29 cellular contexts compared by ENCODE assay signal in the genomic region with DNA sequence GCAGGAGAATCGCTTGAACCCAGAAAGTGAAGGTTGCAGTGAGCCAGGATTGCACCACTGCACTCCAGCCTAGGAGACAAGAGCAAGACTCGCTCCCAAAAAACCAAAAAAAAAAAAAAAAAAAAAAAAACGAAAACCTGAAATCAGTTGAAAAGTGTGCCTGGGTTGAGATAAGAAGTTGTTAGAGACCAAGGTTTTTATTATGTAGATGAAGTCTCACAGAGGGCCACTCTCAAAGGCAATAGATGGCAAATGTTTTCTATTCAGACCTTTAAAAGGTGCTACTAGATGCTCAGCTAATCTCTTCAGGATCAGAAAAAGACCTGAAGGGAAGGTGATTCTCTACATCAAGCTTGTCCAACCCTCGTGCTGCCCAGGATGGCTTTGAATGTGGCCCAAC. TPM values are rescaled to one million over a fixed set of nuclear protein-coding genes. Genes with fewer than 3 reads are reported as not detected.
A peak's percentile ranks its signal among the peaks of the same experiment; 100 is the strongest.
DNase-seq lines count a peak whose midpoint lies in the region; ATAC-seq and TF ChIP-seq lines count a peak whose summit lies in the region.
"Had no signal": no experiment of that assay in that cellular context is flagged by ENCODE, and none has a peak within 500 bp of the region (broad histone marks: within the 10 kb centered on the region; RNA-seq: fewer than 3 reads in every experiment).

No MANE protein-coding gene starts in this region.

- no peak for TF ChIP-seq RAD21 in IMR-90 (IDR thresholded peaks at IDR 0.05; ENCODE audit: low read length)

- no peak overlapping the region for H2BK15ac ChIP-seq in IMR-90 (ENCODE audit: low read depth, low read length)
- H2BK15ac ChIP-seq in H9 (ENCODE audit: low read depth, low read length) = no peak overlapping the region

- H3K9me3 Mint-ChIP-seq in CD4-positive, CD25-positive, alpha-beta regulatory T cell = no peaks in the 10 kb centered on the region
- no peaks in the 10 kb centered on the region; a peak in 3 of 5 replicates for H3K9me3 Mint-ChIP-seq in H9
- H3K9me3 Mint-ChIP-seq: activated naive CD4-positive, alpha-beta T cell treated with anti-CD3 and anti-CD28 coated beads for 36 hours; activated T-cell treated with anti-CD3 and anti-CD28 coated beads, Interleukin-2, amount 50 U/mL, for 4 hours had no signal

- H3K9ac ChIP-seq in IMR-90 (ENCODE audit: low read depth, low read length) (no peak overlapping the region), parathyroid adenoma (no peak overlapping the region), H9 (ENCODE audit: extremely low read depth, insufficient read length, low read length) (no peak overlapping the region)
- H3K9ac ChIP-seq: BLaER1 treated with 17β-estradiol and CSF1 and Interleukin-3, amounts not matched to agents 10 nM and 100 nM had no signal

- no peaks in the 10 kb centered on the region for H3K23me2 ChIP-seq in H9 (ENCODE audit: insufficient read length, low read depth, low read length, poor library complexity, severe bottlenecking)

- no peak overlapping the region for H2BK20ac ChIP-seq in IMR-90 (ENCODE audit: low read depth, low read length)
- H2BK20ac ChIP-seq in H9 (ENCODE audit: low read depth, low read length, poor library complexity, severe bottlenecking) = no peak overlapping the region

- H3K4me2 ChIP-seq in IMR-90 (ENCODE audit: low read depth, low read length) (no peak overlapping the region), parathyroid adenoma (ENCODE audit: low read length) (peak overlapping the region; percentile 62), H9 (ENCODE audit: insufficient read depth, insufficient read length, low read length) (no peak overlapping the region)

- H4K5ac ChIP-seq in IMR-90 (ENCODE audit: low read depth, low read length) (no peak overlapping the region), H9 (ENCODE audit: insufficient read length, low read depth, low read length) (no peak overlapping the region)

- no peak overlapping the region for H2BK120ac ChIP-seq in IMR-90 (ENCODE audit: low read depth, low read length)
- H2BK120ac ChIP-seq in H9 (ENCODE audit: low read depth, low read length, poor library complexity, severe bottlenecking) = no peak overlapping the region

- dilution Hi-C loops in IMR-90 (cut with HindIII; ENCODE audit: low sequenced_read_pairs, unreplicated experiment) = no loop called here

- WGBS in IMR-90 (ENCODE audit: extremely low coverage in 2 of 2, insufficient read length in 1 of 2), 2 experiments = no CpG with 5 or more reads among the region's 4 CpGs
- no CpG with 5 or more reads among the region's 4 CpGs for WGBS in H9 (ENCODE audit: extremely low coverage, insufficient read length, low lambda C conversion rate)

- peaks cover 36% of the 10 kb centered on the region for H3K4me1 ChIP-seq in CD4-positive, CD25-positive, alpha-beta regulatory T cell (ENCODE audit: control insufficient read depth, insufficient read depth, low read length, poor library complexity, severe bottlenecking)
- peaks cover 49% of the 10 kb centered on the region for H3K4me1 ChIP-seq in IMR-90 (ENCODE audit: control insufficient read depth, insufficient read depth, low read length)
- H3K4me1 ChIP-seq in parathyroid adenoma = peaks cover 29% of the 10 kb centered on the region
- H3K4me1 ChIP-seq in H9 (ENCODE audit: insufficient read depth, low read length) = peaks cover 10% of the 10 kb centered on the region
- peaks cover 38% of the 10 kb centered on the region for H3K4me1 ChIP-seq in mucosa of descending colon (ENCODE audit: low read depth)

- H3K79me2 ChIP-seq in parathyroid adenoma (peaks cover 9% of the 10 kb centered on the region), H9 (ENCODE audit: insufficient read depth, low read length) (no peaks in the 10 kb centered on the region)

- no peak overlapping the region for H2BK12ac ChIP-seq in H9 (ENCODE audit: insufficient read length, low read depth, low read length)

- no peaks in the 10 kb centered on the region for H3K27me3 ChIP-seq in CD4-positive, CD25-positive, alpha-beta regulatory T cell (ENCODE audit: control insufficient read depth, insufficient read depth, low read length)
- H3K27me3 ChIP-seq in IMR-90 (ENCODE audit: control insufficient read depth, insufficient read depth, low read length) = no peaks in the 10 kb centered on the region
- H3K27me3 ChIP-seq in parathyroid adenoma (ENCODE audit: control insufficient read depth, insufficient read depth, low read length) = no peaks in the 10 kb centered on the region
- peaks cover 28% of the 10 kb centered on the region; the same call in 1 of the 2 replicates for H3K27me3 ChIP-seq in H9 (ENCODE audit: insufficient read depth, low read length)
- H3K27me3 ChIP-seq: BLaER1 treated with 17β-estradiol and CSF1 and Interleukin-3, amounts not matched to agents 10 nM and 100 nM; gastroesophageal sphincter; right atrium auricular region; uterus had no signal

- H3K9me1 ChIP-seq in IMR-90 (ENCODE audit: insufficient read depth, low read length) = peaks cover 59% of the 10 kb centered on the region

- TF ChIP-seq POLR2A in IMR-90 (IDR thresholded peaks at IDR 0.05; ENCODE audit: low read depth, low read length) = no peak

- ATAC-seq in CD4-positive, CD25-positive, alpha-beta regulatory T cell (ENCODE audit: low read depth in 2 of 2) = no peak
- ATAC-seq in IMR-90 (ENCODE audit: low read depth) = no peak
- no peak for ATAC-seq in mucosa of descending colon
- ATAC-seq: activated T-cell treated with anti-CD3 and anti-CD28 coated beads, Interleukin-2, amount 50 U/mL, for 4 hours; esophagus mucosa; gastroesophageal sphincter; HCT116; lower lobe of right lung had no signal

- no peaks in the 10 kb centered on the region for H3K9me3 ChIP-seq in CD4-positive, CD25-positive, alpha-beta regulatory T cell (ENCODE audit: control insufficient read depth in 2 of 2, low read length in 2 of 2)
- no peaks in the 10 kb centered on the region for H3K9me3 ChIP-seq in IMR-90 (ENCODE audit: control insufficient read depth, insufficient read depth, low read length)
- no peaks in the 10 kb centered on the region for H3K9me3 ChIP-seq in parathyroid adenoma (ENCODE audit: control insufficient read depth, low read length)
- H3K9me3 ChIP-seq in H9 (ENCODE audit: control insufficient read depth, low read depth, low read length) = no peaks in the 10 kb centered on the region
- no peaks in the 10 kb centered on the region for H3K9me3 ChIP-seq in mucosa of descending colon
- H3K9me3 ChIP-seq: gastroesophageal sphincter, lower lobe of right lung, right atrium auricular region, uterus had no signal

- H3T11ph ChIP-seq in H9 (ENCODE audit: low read length) = no peak overlapping the region

- H3K14ac ChIP-seq in IMR-90 (replicated peaks; ENCODE audit: low read depth, low read length) (no peak overlapping the region), H9 (ENCODE audit: insufficient read depth, low read length) (no peak overlapping the region)

- H4K91ac ChIP-seq in IMR-90 (ENCODE audit: insufficient read depth, low read depth, low read length) (no peak overlapping the region), H9 (ENCODE audit: insufficient read length, low read depth, low read length) (no peak overlapping the region)

- H4K20me1 ChIP-seq in IMR-90 (ENCODE audit: insufficient read depth, low read length) = peaks cover 82% of the 10 kb centered on the region
- H4K20me1 ChIP-seq in H9 (ENCODE audit: control insufficient read depth, insufficient read depth, insufficient read length) = no peaks in the 10 kb centered on the region

- peaks cover 43% of the 10 kb centered on the region for H3K36me3 Mint-ChIP-seq in CD4-positive, CD25-positive, alpha-beta regulatory T cell
- H3K36me3 Mint-ChIP-seq in H9 (ENCODE audit: insufficient read depth in 1 of 3, low read depth in 3 of 3) = peaks cover 3 to 12% (median 9%) of the 10 kb centered on the region in 3 experiments

- CTCF ChIA-PET in IMR-90 (lab: Yijun Ruan, JAX) = interaction anchor here (0.8 to 1.6 kb wide), 3 partner anchors 12 to 20 kb away, joined by 3 to 6 read pairs (median 5); a partner anchor contains a TSS

- H4K8ac ChIP-seq in IMR-90 (ENCODE audit: low read depth in 2 of 2, low read length in 2 of 2) (no peak overlapping the region), H9 (replicated peaks; ENCODE audit: insufficient read length, low read depth, low read length) (no peak overlapping the region)

- H3K36me3 ChIP-seq in CD4-positive, CD25-positive, alpha-beta regulatory T cell (ENCODE audit: control insufficient read depth, insufficient read depth, low read length) = peaks cover 31% of the 10 kb centered on the region
- peaks cover 33% of the 10 kb centered on the region for H3K36me3 ChIP-seq in IMR-90 (ENCODE audit: control insufficient read depth, insufficient read depth, low read length)
- H3K36me3 ChIP-seq in parathyroid adenoma (ENCODE audit: control insufficient read depth, insufficient read depth, low read length) = no peaks in the 10 kb centered on the region
- no peaks in the 10 kb centered on the region for H3K36me3 ChIP-seq in mucosa of descending colon (ENCODE audit: low read depth)
- H3K36me3 ChIP-seq: uterus had no signal

- no peak overlapping the region for H2AK9ac ChIP-seq in IMR-90 (replicated peaks; ENCODE audit: low read depth, low read length, poor library complexity)

- H3K56ac ChIP-seq in IMR-90 (ENCODE audit: extremely low read depth, insufficient read depth, low read length) = no peak overlapping the region
- no peak overlapping the region for H3K56ac ChIP-seq in H9 (ENCODE audit: insufficient read length, low read depth, low read length)

- no peak overlapping the region for H3K4me3 ChIP-seq in CD4-positive, CD25-positive, alpha-beta regulatory T cell (ENCODE audit: low read depth, low read length)
- H3K4me3 ChIP-seq in IMR-90 (ENCODE audit: insufficient read depth, low read depth, low read length) (no peak overlapping the region), parathyroid adenoma (ENCODE audit: low read depth, low read length) (peak overlapping the region; percentile 37), mucosa of descending colon (no peak overlapping the region)
- H3K4me3 ChIP-seq: BLaER1 treated with 17β-estradiol and CSF1 and Interleukin-3, amounts not matched to agents 10 nM and 100 nM; gastroesophageal sphincter; lower lobe of right lung; right atrium auricular region; uterus had no signal

- no peaks in the 10 kb centered on the region for H3K27me3 Mint-ChIP-seq in CD4-positive, CD25-positive, alpha-beta regulatory T cell
- peaks cover 79% of the 10 kb centered on the region for H3K27me3 Mint-ChIP-seq in H9 (ENCODE audit: low read depth)

- peaks cover 13 to 85% (median 61%) of the 10 kb centered on the region in 4 donors for H3K4me1 Mint-ChIP-seq in CD4-positive, CD25-positive, alpha-beta regulatory T cell
- H3K4me1 Mint-ChIP-seq in H9 = peaks cover 64 to 70% of the 10 kb centered on the region in 2 experiments

- H3K4ac ChIP-seq in IMR-90 (ENCODE audit: low read depth, low read length) = 0 out of 2 replicates have a peak overlapping the region, but pooled peaks have one; percentile 3
- H3K4ac ChIP-seq in H9 (ENCODE audit: low read depth, low read length) = no peak overlapping the region

- H2BK5ac ChIP-seq in IMR-90 (ENCODE audit: low read depth, low read length, poor library complexity, severe bottlenecking) (no peak overlapping the region), H9 (ENCODE audit: insufficient read length, low read length) (no peak overlapping the region)

- peak overlapping the region; percentile 49 to 88 (median 87) for H3K27ac Mint-ChIP-seq in CD4-positive, CD25-positive, alpha-beta regulatory T cell
- no peak overlapping the region for H3K27ac Mint-ChIP-seq in H9
- H3K27ac Mint-ChIP-seq: activated naive CD4-positive, alpha-beta T cell treated with anti-CD3 and anti-CD28 coated beads for 36 hours had no signal

- peak overlapping the region; percentile 28; the same call in 1 of the 2 replicates for H2AK5ac ChIP-seq in IMR-90 (ENCODE audit: low read depth, low read length)
- H2AK5ac ChIP-seq in H9 (ENCODE audit: insufficient read length, low read length) = no peak overlapping the region

- TF ChIP-seq CTCF in IMR-90 (conservative IDR thresholded peaks at IDR 0.05; ENCODE audit: low read depth, low read length) (no peak), parathyroid adenoma (IDR thresholded peaks at IDR 0.05) (no peak), H9 (conservative IDR thresholded peaks at IDR 0.05) (no peak), mucosa of descending colon (IDR thresholded peaks at IDR 0.05) (no peak)

- no peak overlapping the region for H3K18ac ChIP-seq in IMR-90 (ENCODE audit: low read depth, low read length)
- no peak overlapping the region for H3K18ac ChIP-seq in H9 (ENCODE audit: insufficient read length, low read depth, low read length)

- H3K27ac ChIP-seq in CD4-positive, CD25-positive, alpha-beta regulatory T cell (ENCODE audit: insufficient read depth, low read length, poor library complexity, severe bottlenecking) = no peak overlapping the region
- H3K27ac ChIP-seq in IMR-90 (ENCODE audit: insufficient read depth, low read length) (no peak overlapping the region), epithelial cell of prostate (peak overlapping the region; percentile 99), parathyroid adenoma (no peak overlapping the region), H9 (ENCODE audit: insufficient read length, low read depth, low read length) (no peak overlapping the region)
- H3K27ac ChIP-seq: BLaER1 treated with 17β-estradiol and CSF1 and Interleukin-3, amounts not matched to agents 10 nM and 100 nM had no signal

- H2AFZ ChIP-seq in IMR-90 (replicated peaks; ENCODE audit: low read length, poor library complexity) (no peak overlapping the region), parathyroid adenoma (no peak overlapping the region), H9 (ENCODE audit: low read length) (no peak overlapping the region)

- H3K4me3 Mint-ChIP-seq in CD4-positive, CD25-positive, alpha-beta regulatory T cell = peak overlapping the region in 2 of 4 donors; percentile 53 to 66
- no peak overlapping the region for H3K4me3 Mint-ChIP-seq in H9
- H3K4me3 Mint-ChIP-seq: activated naive CD4-positive, alpha-beta T cell treated with anti-CD3 and anti-CD28 coated beads for 36 hours; activated T-cell treated with anti-CD3 and anti-CD28 coated beads, Interleukin-2, amount 50 U/mL, for 4 hours had no signal

- H3K79me1 ChIP-seq in IMR-90 (ENCODE audit: low read depth in 1 of 2, low read length in 2 of 2) (peaks cover 39 to 84% of the 10 kb centered on the region in 2 experiments), H9 (ENCODE audit: insufficient read depth, low read depth, low read length, poor library complexity, severe bottlenecking) (no peaks in the 10 kb centered on the region)

- intact Hi-C loops in IMR-90 (cut with micrococcal nuclease) = no loop called here
- intact Hi-C loops in mucosa of descending colon (cut with DNase I, micrococcal nuclease) = no loop called here

- no TSS peak for BruUV-seq in IMR-90 (replicated peaks; lab: Mats Ljungman, UMichigan)

- DNase-seq in CD4-positive, CD25-positive, alpha-beta regulatory T cell = no peak
- DNase-seq in IMR-90 (no peak), epithelial cell of prostate (ENCODE audit: low read depth, low spot score) (no peak), H9 (no peak), midbrain (lab: John Stamatoyannopoulos, UW) (no peak), putamen (ENCODE audit: low spot score) (no peak), mucosa of descending colon (no peak)
- DNase-seq: activated CD4-positive, alpha-beta T cell treated with anti-CD3 and anti-CD28 coated beads for 1 hour; activated CD8-positive, alpha-beta memory T cell treated with anti-CD3 and anti-CD28 coated beads for 24 hours; activated naive CD4-positive, alpha-beta T cell treated with anti-CD3 and anti-CD28 coated beads for 36 hours; activated T-cell treated with anti-CD3 and anti-CD28 coated beads, Interleukin-2, amount 50 U/mL, for 4 hours; amygdala; cerebellar nuclear complex; islet precursor cell; Kasumi-1; lower lobe of right lung; NCI-H187 treated with DMSO at 0.1 percent for 48 hours; NCI-H226; NCI-H82; occipital lobe; Right ventricle myocardium superior; uterus had no signal

- H3K23ac ChIP-seq in IMR-90 (ENCODE audit: low read depth, low read length) (no peak overlapping the region; the same call in 1 of the 2 replicates), H9 (ENCODE audit: insufficient read length, low read depth, low read length) (no peak overlapping the region)

- POLR2A ChIA-PET in IMR-90 (lab: Charles Lee; ENCODE audit: unreplicated experiment) = interaction anchor here (0.7 kb wide), 2 partner anchors 9 to 18 kb away, joined by 17 to 29 read pairs; a partner anchor contains a TSS

- in situ Hi-C loops in IMR-90 (cut with MboI; ENCODE audit: low sequenced_read_pairs) = no loop called here

RNA-seq across cellular contexts. Expression of a gene that starts 17.6 kb away (rescaled TPM):
- total RNA-seq in CD4-positive, CD25-positive, alpha-beta regulatory T cell = 278 TPM
- polyA plus RNA-seq in CD4-positive, CD25-positive, alpha-beta regulatory T cell = 100 to 1,000 TPM; 132 to 191 (median 150) TPM
- total RNA-seq in IMR-90 (2012; rRNA removed) = 430 and 460 TPM in 2 replicates
- 333 and 339 TPM in 2 replicates for polyA plus RNA-seq in IMR-90 (2012; rRNA removed)
- polyA plus RNA-seq in IMR-90 (2012; cell fraction: cytosol; rRNA removed) = 193 and 197 TPM in 2 replicates
- 292 and 717 TPM in 2 replicates for polyA plus RNA-seq in IMR-90 (2012; cell fraction: nucleus; rRNA removed; ENCODE audit: low replicate concordance)
- total RNA-seq in H9 (2021) = 31.3 and 32.2 TPM in 2 replicates
- total RNA-seq in mucosa of descending colon = 100 to 1,000 TPM; 200 to 417 (median 305) TPM
- total RNA-seq: OCI-LY7 had no signal

Comparison
In these comparisons a context has a peak if more than half of its experiments do, and no peak if none do; other contexts are left out.
1. H3K27ac Mint-ChIP-seq: peak in CD4-positive, CD25-positive, alpha-beta regulatory T cell (3 of 3); none in H9 (0 of 3).